In genomic region chr16:18805257-18805773, GRCh38 we compare ENCODE assay signal across 14 cellular contexts. TPM values are rescaled to one million over a fixed set of nuclear protein-coding genes. Genes with fewer than 3 reads are reported as not detected.
A peak's percentile ranks its signal among the peaks of the same experiment; 100 is the strongest.
DNase-seq lines count a peak whose midpoint lies in the region; ATAC-seq, FAIRE-seq and TF ChIP-seq lines count a peak whose summit lies in the region.
"Had no signal": no experiment of that assay in that cellular context is flagged by ENCODE, and none has a peak within 500 bp of the region (broad histone marks: within the 10 kb centered on the region; RNA-seq: fewer than 3 reads in every experiment).

No MANE protein-coding gene starts in this region.

- no peak overlapping the region for H3K4me3 Mint-ChIP-seq in activated CD8-positive, alpha-beta memory T cell treated with anti-CD3 and anti-CD28 coated beads, Interleukin-2, amount 10 ng/mL, durations not matched to agents 7 days and 5 days
- no peak overlapping the region for H3K4me3 Mint-ChIP-seq in activated T-helper 2 cell treated with anti-CD3 and anti-CD28 coated beads, Interferon-gamma antibody, Interleukin-2, Interleukin-4, amounts not matched to agents 10 μg/mL and 5 μg/mL and 100 μg/mL, durations not matched to agents 14 hours and 24 hours and 36 hours (ENCODE audit: low read depth)

- no peak for TF ChIP-seq RAD21 in K562 (CRISPR knock-in tag; conservative IDR thresholded peaks at IDR 0.05 in 1 of 2, IDR thresholded peaks at IDR 0.05 in 1 of 2)

- H3K4me2 ChIP-seq in Karpas-422 (ENCODE audit: low read depth, low read length, poor library complexity, severe bottlenecking), result no peak overlapping the region
- H3K4me2 ChIP-seq in K562 (ENCODE audit: insufficient read depth, low read length), result no peak overlapping the region

- TF ChIP-seq POLR2A in K562 (conservative IDR thresholded peaks at IDR 0.05) (no peak), spleen (IDR thresholded peaks at IDR 0.05) (no peak)

- ATAC-seq in activated CD8-positive, alpha-beta memory T cell treated with anti-CD3 and anti-CD28 coated beads, Interleukin-2, amount 10 ng/mL, durations not matched to agents 7 days and 5 days, result no peak
- ATAC-seq in K562, result no peak
- ATAC-seq: left ventricle myocardium superior had no signal

- no TSS peak for BruUV-seq in K562 (replicated peaks; lab: Mats Ljungman, UMichigan)

- H3K4me3 ChIP-seq in Karpas-422 (ENCODE audit: low read length), result no peak overlapping the region
- no peak overlapping the region for H3K4me3 ChIP-seq in K562
- H3K4me3 ChIP-seq in spleen, result no peak overlapping the region

- H3K27me3 Mint-ChIP-seq in activated CD8-positive, alpha-beta memory T cell treated with anti-CD3 and anti-CD28 coated beads, Interleukin-2, amount 10 ng/mL, durations not matched to agents 7 days and 5 days, result peaks cover 2% of the 10 kb centered on the region
- no peaks in the 10 kb centered on the region for H3K27me3 Mint-ChIP-seq in activated T-helper 2 cell treated with anti-CD3 and anti-CD28 coated beads, Interferon-gamma antibody, Interleukin-2, Interleukin-4, amounts not matched to agents 10 μg/mL and 5 μg/mL and 100 μg/mL, durations not matched to agents 14 hours and 24 hours and 36 hours (ENCODE audit: low read depth)

- H3K36me3 ChIP-seq in Karpas-422 (ENCODE audit: insufficient read depth, low read length) (peaks cover 24% of the 10 kb centered on the region), K562 (ENCODE audit: control insufficient read depth, insufficient read depth, low read length) (peaks cover 55% of the 10 kb centered on the region), spleen (peaks cover 0 to 40% (median 28%) of the 10 kb centered on the region in 6 donors)

- peak overlapping the region; percentile 41; the same call in 1 of the 2 replicates for H3K27ac ChIP-seq in Karpas-422 (ENCODE audit: low read length)
- H3K27ac ChIP-seq in K562 (ENCODE audit: extremely low read depth, low read depth, low read length), result peak overlapping the region; percentile 67; the same call in 2 of the 3 replicates
- peak overlapping the region in 5 of 8 donors; percentile 73 to 97 (median 94) for H3K27ac ChIP-seq in spleen

- H3K9me3 Mint-ChIP-seq in activated CD8-positive, alpha-beta memory T cell treated with anti-CD3 and anti-CD28 coated beads, Interleukin-2, amount 10 ng/mL, durations not matched to agents 7 days and 5 days (ENCODE audit: low read depth), result no peaks in the 10 kb centered on the region
- no peaks in the 10 kb centered on the region for H3K9me3 Mint-ChIP-seq in activated T-helper 2 cell treated with anti-CD3 and anti-CD28 coated beads, Interferon-gamma antibody, Interleukin-2, Interleukin-4, amounts not matched to agents 10 μg/mL and 5 μg/mL and 100 μg/mL, durations not matched to agents 14 hours and 24 hours and 36 hours
- H3K9me3 Mint-ChIP-seq: neural crest cell had no signal

- H3K27me3 ChIP-seq in Karpas-422 (ENCODE audit: low read length) (no peaks in the 10 kb centered on the region), K562 (ENCODE audit: control insufficient read depth in 2 of 2, insufficient read depth in 2 of 2, low read length in 2 of 2) (no peaks in the 10 kb centered on the region), spleen (replicated peaks in 1 of 7) (no peaks in the 10 kb centered on the region)

- H3K9me3 ChIP-seq in Karpas-422 (ENCODE audit: low read length) (no peaks in the 10 kb centered on the region), K562 (replicated peaks; ENCODE audit: control insufficient read depth, insufficient read depth, low read depth, low read length) (no peaks in the 10 kb centered on the region), spleen (no peaks in the 10 kb centered on the region)

- H3K9me2 ChIP-seq in Karpas-422 (replicated peaks; ENCODE audit: insufficient read depth, low read length), result no peaks in the 10 kb centered on the region

- FAIRE-seq in K562 (lab: Jason Lieb, UNC), result peak; percentile 62
- FAIRE-seq: H54 had no signal

- CTCF ChIA-PET in activated CD8-positive, alpha-beta memory T cell treated with anti-CD3 and anti-CD28 coated beads, Interleukin-2, amount 10 ng/mL, durations not matched to agents 7 days and 5 days (lab: Charles Lee), result interaction anchor here (1.0 to 9.3 kb wide), 4 partner anchors 11 to 164 kb away, joined by 3 to 126 read pairs (median 26); partner anchors contain the start of gene RPS15A
- CTCF ChIA-PET in K562 (lab: Yijun Ruan, JAX; ENCODE audit: low intra/inter-chr PET ratio), result no interaction called here

- no peak overlapping the region for H3K9ac ChIP-seq in Karpas-422 (ENCODE audit: low read length)
- peak overlapping the region in 1 of 2 experiments; percentile 53; a peak in 1 of 4 replicates for H3K9ac ChIP-seq in K562 (ENCODE audit: insufficient read depth in 1 of 2, low read depth in 2 of 2, low read length in 2 of 2)

- peaks cover 18% of the 10 kb centered on the region for H3K79me2 ChIP-seq in Karpas-422 (ENCODE audit: low read length)
- peaks cover 26% of the 10 kb centered on the region for H3K79me2 ChIP-seq in K562 (ENCODE audit: control insufficient read depth, insufficient read depth, low read length)

- no peak for TF ChIP-seq EP300 in K562 (IDR thresholded peaks at IDR 0.05; ENCODE audit: low read length)

- H3K27ac Mint-ChIP-seq in activated CD8-positive, alpha-beta memory T cell treated with anti-CD3 and anti-CD28 coated beads, Interleukin-2, amount 10 ng/mL, durations not matched to agents 7 days and 5 days, result peak overlapping the region; percentile 84
- H3K27ac Mint-ChIP-seq in activated T-helper 2 cell treated with anti-CD3 and anti-CD28 coated beads, Interferon-gamma antibody, Interleukin-2, Interleukin-4, amounts not matched to agents 10 μg/mL and 5 μg/mL and 100 μg/mL, durations not matched to agents 14 hours and 24 hours and 36 hours, result no peak overlapping the region

- H2AFZ ChIP-seq in Karpas-422 (ENCODE audit: low read length) (no peak overlapping the region), K562 (ENCODE audit: low read depth, low read length) (no peak overlapping the region)

- 9% methylated on average over 2 of the region's 2 CpGs for WGBS in K562 (ENCODE audit: insufficient coverage, low coverage, missing lambda C conversion rate)
- WGBS in spleen, 5 donors, result 18 to 37% (median 27%) methylated on average over 2 of the region's 2 CpGs

- in situ Hi-C loops in K562 (cut with MboI), result no loop called here

- no peak for DNase-seq in activated CD8-positive, alpha-beta memory T cell treated with anti-CD3 and anti-CD28 coated beads, Interleukin-2, amount 10 ng/mL, durations not matched to agents 7 days and 5 days
- no peak for DNase-seq in activated CD8-positive, alpha-beta memory T cell treated with anti-CD3 and anti-CD28 coated beads, Interleukin-2, amount 50 U/mL, for 4 hours
- DNase-seq in Karpas-422, result no peak
- no peak for DNase-seq in K562 (ENCODE audit: extremely low read depth in 1 of 4, low spot score in 3 of 4)
- DNase-seq in spleen, result no peak
- no peak for DNase-seq in activated T-helper 2 cell treated with anti-CD3 and anti-CD28 coated beads, Interferon-gamma antibody, Interleukin-2, Interleukin-4, amounts not matched to agents 10 μg/mL and 5 μg/mL and 100 μg/mL, durations not matched to agents 14 hours and 24 hours and 36 hours (ENCODE audit: low spot score)
- no peak for DNase-seq in stimulated activated CD4-positive, alpha-beta T cell treated with anti-CD3 and anti-CD28 coated beads, Interleukin-4, amount 100 ng/mL, for 4 hours
- DNase-seq in NCI-H1417 treated with DMSO at 0.1 percent for 48 hours (lab: John Stamatoyannopoulos, UW), result no peak
- DNase-seq: Kasumi-1, left ventricle myocardium superior, NCI-H2081 treated with DMSO at 0.1 percent for 48 hours, NCI-H774 had no signal

- H3K4me1 ChIP-seq in Karpas-422 (ENCODE audit: low read length), result peaks cover 4% of the 10 kb centered on the region
- peaks cover 14 to 18% of the 10 kb centered on the region in 2 experiments; a peak in 4 of 5 replicates for H3K4me1 ChIP-seq in K562 (replicated peaks in 1 of 2; ENCODE audit: control insufficient read depth in 2 of 2, insufficient read depth in 2 of 2, low read length in 2 of 2)
- H3K4me1 ChIP-seq in spleen, result peaks cover 10 to 58% (median 32%) of the 10 kb centered on the region in 6 donors

- H3K4me1 Mint-ChIP-seq in activated CD8-positive, alpha-beta memory T cell treated with anti-CD3 and anti-CD28 coated beads, Interleukin-2, amount 10 ng/mL, durations not matched to agents 7 days and 5 days, result peaks cover 47% of the 10 kb centered on the region
- H3K4me1 Mint-ChIP-seq in activated T-helper 2 cell treated with anti-CD3 and anti-CD28 coated beads, Interferon-gamma antibody, Interleukin-2, Interleukin-4, amounts not matched to agents 10 μg/mL and 5 μg/mL and 100 μg/mL, durations not matched to agents 14 hours and 24 hours and 36 hours (ENCODE audit: low read depth), result peaks cover 35% of the 10 kb centered on the region

- H3K9me1 ChIP-seq in K562 (ENCODE audit: control insufficient read depth, insufficient read depth, low read length), result no peaks in the 10 kb centered on the region

- H4K20me1 ChIP-seq in Karpas-422 (ENCODE audit: insufficient read depth, low read depth, low read length), result peaks cover 6% of the 10 kb centered on the region
- peaks cover 5% of the 10 kb centered on the region; the same call in 1 of the 2 replicates for H4K20me1 ChIP-seq in K562 (replicated peaks; ENCODE audit: control insufficient read depth, insufficient read depth, low read length)

- POLR2A ChIA-PET in K562 (lab: Yijun Ruan, JAX), result interaction anchor here (0.7 to 10.2 kb wide), 5 partner anchors 10 to 27 kb away, joined by 3 to 342 read pairs (median 3); partner anchors contain the start of gene RPS15A

- intact Hi-C loops in K562 (cut with micrococcal nuclease) (no loop called here), spleen (cut with DNase I; ENCODE audit: low total_unique reads) (loop anchor here (10.0 kb wide), 2 partner anchors 119 to 159 kb away; partner anchors contain the start of gene SMG1)
- intact Hi-C loops in activated T-helper 2 cell treated with anti-CD3 and anti-CD28 coated beads, Interferon-gamma antibody, Interleukin-2, Interleukin-4, amounts not matched to agents 10 μg/mL and 5 μg/mL and 100 μg/mL, durations not matched to agents 14 hours and 24 hours and 36 hours (cut with micrococcal nuclease), result no loop called here

- peaks cover 52% of the 10 kb centered on the region for H3K36me3 Mint-ChIP-seq in activated CD8-positive, alpha-beta memory T cell treated with anti-CD3 and anti-CD28 coated beads, Interleukin-2, amount 10 ng/mL, durations not matched to agents 7 days and 5 days
- H3K36me3 Mint-ChIP-seq in activated T-helper 2 cell treated with anti-CD3 and anti-CD28 coated beads, Interferon-gamma antibody, Interleukin-2, Interleukin-4, amounts not matched to agents 10 μg/mL and 5 μg/mL and 100 μg/mL, durations not matched to agents 14 hours and 24 hours and 36 hours (ENCODE audit: low read depth), result peaks cover 70% of the 10 kb centered on the region

- TF ChIP-seq CTCF in K562 (IDR thresholded peaks at IDR 0.05 in 2 of 3, conservative IDR thresholded peaks at IDR 0.05 in 1 of 3; ENCODE audit: insufficient read depth in 2 of 3, low read depth in 1 of 3, low read length in 3 of 3) (no peak), spleen (IDR thresholded peaks at IDR 0.05 in 8 of 11, conservative IDR thresholded peaks at IDR 0.05 in 3 of 11) (no peak)

RNA-seq across cellular contexts. Expression of gene ARL6IP1, which starts 4.0 kb away (rescaled TPM):
- total RNA-seq in activated CD8-positive, alpha-beta memory T cell treated with anti-CD3 and anti-CD28 coated beads, Interleukin-2, amount 10 ng/mL, durations not matched to agents 7 days and 5 days, result 100 to 1,000 TPM; 194 to 207 TPM
- total RNA-seq in Karpas-422 (2014; rRNA removed; shearing (Covaris generic); ENCODE audit: low replicate concordance), result 120 and 287 TPM in 2 replicates
- 143 and 245 TPM in 2 replicates for total RNA-seq in K562 (2011; cell fraction: chromatin; rRNA removed; ENCODE audit: low replicate concordance)
- 250 and 259 TPM in 2 replicates for total RNA-seq in K562 (2011; cell fraction: nucleolus; rRNA removed)
- total RNA-seq in K562 (2011; cell fraction: nucleoplasm; rRNA removed), result 312 and 415 TPM in 2 replicates
- total RNA-seq in K562 (2014; rRNA removed), result 102 and 224 TPM in 2 replicates
- 174 and 193 TPM in 2 replicates for total RNA-seq in K562 (2014; rRNA removed; fragmentation: Illumina TruSeq; extraction: Trizol)
- total RNA-seq in K562 (2015; rRNA removed; fragmentation: Illumina TruSeq; extraction: Trizol), result 135 and 146 TPM in 2 replicates
- 124 and 126 TPM in 2 replicates for total RNA-seq in K562 (2021)
- 223 and 306 TPM in 2 replicates for polyA plus RNA-seq in K562 (2011; rRNA removed)
- polyA plus RNA-seq in K562 (2011; cell fraction: cytosol; rRNA removed), result 96.0 and 210 TPM in 2 replicates
- polyA plus RNA-seq in K562 (2011; cell fraction: nucleus; rRNA removed), result 51.0 and 75.1 TPM in 2 replicates
- polyA plus RNA-seq in K562 (2012), result 127 and 138 TPM in 2 replicates
- 161 and 162 TPM in 2 replicates for polyA plus RNA-seq in K562 (2014; fragmentation: Illumina TruSeq; extraction: Trizol)
- polyA plus RNA-seq in K562 (2014; fragmentation: Nextera tagmentation; extraction: Ambion mirVana), result 100 to 1,000 TPM; 291 to 391 TPM
- 123 and 130 TPM in 2 replicates for polyA plus RNA-seq in K562 (2014; rRNA removed)
- polyA minus RNA-seq in K562 (2011; rRNA and poly(A)+ RNA removed), result 313 and 420 TPM in 2 replicates
- polyA minus RNA-seq in K562 (2011; cell fraction: cytosol; rRNA and poly(A)+ RNA removed), result 117 and 158 TPM in 2 replicates
- polyA minus RNA-seq in K562 (2011; cell fraction: nucleus; rRNA and poly(A)+ RNA removed), result 37.3 and 70.8 TPM in 2 replicates
- 100 to 1,000 TPM in 3 of 7 donors, 10 to 100 TPM in 4; 76.1 to 245 (median 99.1) TPM for total RNA-seq in spleen
- 10 to 100 TPM; 36.6 to 70.0 (median 66.1) TPM for polyA plus RNA-seq in spleen
- 112 TPM in 2 replicates for total RNA-seq in activated T-helper 2 cell treated with anti-CD3 and anti-CD28 coated beads, Interferon-gamma antibody, Interleukin-2, Interleukin-4, amounts not matched to agents 10 μg/mL and 5 μg/mL and 100 μg/mL, durations not matched to agents 14 hours and 24 hours and 36 hours

RNA-seq across cellular contexts. Expression of gene RPS15A, which starts 15.2 kb away (rescaled TPM):
- total RNA-seq in activated CD8-positive, alpha-beta memory T cell treated with anti-CD3 and anti-CD28 coated beads, Interleukin-2, amount 10 ng/mL, durations not matched to agents 7 days and 5 days, result 1,000 to 10,000 TPM; 1,517 to 1,668 TPM
- total RNA-seq in Karpas-422 (2014; rRNA removed; shearing (Covaris generic); ENCODE audit: low replicate concordance), result 2,194 and 2,892 TPM in 2 replicates
- total RNA-seq in K562 (2011; cell fraction: chromatin; rRNA removed; ENCODE audit: low replicate concordance), result 359 and 362 TPM in 2 replicates
- 473 and 485 TPM in 2 replicates for total RNA-seq in K562 (2011; cell fraction: nucleolus; rRNA removed)
- 692 and 1,140 TPM in 2 replicates for total RNA-seq in K562 (2011; cell fraction: nucleoplasm; rRNA removed)
- 1,397 and 1,443 TPM in 2 replicates for total RNA-seq in K562 (2014; rRNA removed)
- total RNA-seq in K562 (2014; rRNA removed; fragmentation: Illumina TruSeq; extraction: Trizol), result 3,559 and 3,761 TPM in 2 replicates
- total RNA-seq in K562 (2015; rRNA removed; fragmentation: Illumina TruSeq; extraction: Trizol), result 2,642 and 2,798 TPM in 2 replicates
- 1,796 and 2,160 TPM in 2 replicates for total RNA-seq in K562 (2021)
- 5,474 and 6,005 TPM in 2 replicates for polyA plus RNA-seq in K562 (2011; rRNA removed)
- polyA plus RNA-seq in K562 (2011; cell fraction: cytosol; rRNA removed), result 3,513 and 6,796 TPM in 2 replicates
- 831 and 2,065 TPM in 2 replicates for polyA plus RNA-seq in K562 (2011; cell fraction: nucleus; rRNA removed)
- 3,623 and 3,808 TPM in 2 replicates for polyA plus RNA-seq in K562 (2012)
- 3,581 and 3,787 TPM in 2 replicates for polyA plus RNA-seq in K562 (2014; fragmentation: Illumina TruSeq; extraction: Trizol)
- 1,000 to 10,000 TPM; 1,986 to 2,037 TPM for polyA plus RNA-seq in K562 (2014; fragmentation: Nextera tagmentation; extraction: Ambion mirVana)
- 4,631 and 4,801 TPM in 2 replicates for polyA plus RNA-seq in K562 (2014; rRNA removed)
- polyA minus RNA-seq in K562 (2011; rRNA and poly(A)+ RNA removed), result 2,499 and 2,553 TPM in 2 replicates
- 305 and 330 TPM in 2 replicates for polyA minus RNA-seq in K562 (2011; cell fraction: cytosol; rRNA and poly(A)+ RNA removed)
- 94.5 and 226 TPM in 2 replicates for polyA minus RNA-seq in K562 (2011; cell fraction: nucleus; rRNA and poly(A)+ RNA removed)
- 1,000 to 10,000 TPM in 6 of 7 donors, 100 to 1,000 TPM in 1; 942 to 2,534 (median 1,484) TPM for total RNA-seq in spleen
- polyA plus RNA-seq in spleen, result 1,000 to 10,000 TPM; 6,782 to 7,824 (median 7,484) TPM
- 1,903 and 1,963 TPM in 2 replicates for total RNA-seq in activated T-helper 2 cell treated with anti-CD3 and anti-CD28 coated beads, Interferon-gamma antibody, Interleukin-2, Interleukin-4, amounts not matched to agents 10 μg/mL and 5 μg/mL and 100 μg/mL, durations not matched to agents 14 hours and 24 hours and 36 hours

Comparison
In these comparisons a context has a peak if more than half of its experiments do, and no peak if none do; other contexts are left out.
1. H3K27ac ChIP-seq: peak in every context shown above with its lines; median percentile 94 in spleen; 67 in K562; 41 in Karpas-422.